ENCODE assay signal across 30 cellular contexts in the genomic region with DNA sequence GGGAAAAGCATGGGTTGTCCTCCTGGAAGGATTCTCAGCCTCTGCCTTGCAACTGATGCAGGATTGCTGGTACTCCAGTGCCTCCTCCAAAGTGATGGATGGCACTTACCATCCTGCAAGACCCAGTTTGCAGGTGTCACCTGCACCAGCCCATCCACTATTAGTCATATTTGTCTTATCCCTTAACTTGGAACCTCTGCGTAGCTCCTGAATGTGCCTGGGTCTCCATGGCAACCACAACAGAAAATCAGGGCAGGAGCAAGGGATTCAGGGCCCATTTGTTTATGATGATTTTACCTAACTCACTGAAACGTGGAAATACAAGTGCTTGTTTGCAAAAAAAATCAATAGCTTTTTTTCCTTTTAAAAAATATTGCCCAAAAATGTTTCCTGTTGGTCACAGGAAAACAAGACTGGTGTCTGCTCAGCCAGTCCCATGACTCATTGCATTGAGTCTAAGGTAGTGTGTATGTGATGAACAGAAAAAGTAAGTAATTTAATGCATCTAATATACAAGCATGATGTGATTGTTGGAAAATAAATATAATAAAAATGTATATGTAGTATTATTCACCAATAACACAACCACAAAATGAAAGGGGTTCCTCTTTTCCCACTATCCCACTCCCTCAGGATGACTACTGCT.
"Had no signal": no experiment of that assay in that cellular context is flagged by ENCODE, and none has a peak within 500 bp of the region (broad histone marks: within the 10 kb centered on the region; RNA-seq: fewer than 3 reads in every experiment).

No MANE protein-coding gene starts in this region.

- ATAC-seq: left lung; lower lobe of right lung; naive thymus-derived CD8-positive, alpha-beta T cell; psoas muscle; stimulated activated memory B cell treated with anti-CD40 and anti-IgM and Interleukin-4, amounts not matched to agents 10 μg/mL and 1 μg/mL and 100 μg/mL, for 72 hours; stimulated activated naive CD8-positive, alpha-beta T cell treated with anti-CD3 and anti-CD28 coated beads, Interleukin-15, amount 100 ng/mL, for 72 hours had no signal

- H3K4me3 ChIP-seq: ascending aorta, coronary artery, dorsolateral prefrontal cortex, esophagus muscularis mucosa, left lung, lower lobe of right lung, neural progenitor cell, psoas muscle, smooth muscle cell, tibial artery had no signal

- H3K27me3 ChIP-seq: ascending aorta, dorsolateral prefrontal cortex, esophagus muscularis mucosa, left lung, neural progenitor cell, tibial artery had no signal

- H3K36me3 ChIP-seq: ascending aorta, esophagus muscularis mucosa, left lung, lower lobe of right lung, neural progenitor cell, tibial artery had no signal

- FAIRE-seq: TTC549 had no signal

- DNase-seq: activated CD4-positive, alpha-beta memory T cell treated with anti-CD3 and anti-CD28 coated beads for 36 hours; activated CD4-positive, alpha-beta T cell treated with anti-CD3 and anti-CD28 coated beads for 48 hours; activated CD8-positive, alpha-beta memory T cell treated with anti-CD3 and anti-CD28 coated beads, Interleukin-2, amount 50 U/mL, for 4 hours; activated effector memory CD4-positive, alpha-beta T cell treated with anti-CD3 and anti-CD28 coated beads, Interleukin-2, amount 50 U/mL, for 16 hours; activated naive CD4-positive, alpha-beta T cell treated with anti-CD3 and anti-CD28 coated beads, Interleukin-2, amount 10 ng/mL, durations not matched to agents 7 days and 5 days; activated naive CD8-positive, alpha-beta T cell treated with anti-CD3 and anti-CD28 coated beads, Interleukin-2, amount 10 ng/mL, durations not matched to agents 7 days and 5 days; activated T-cell treated with anti-CD3 and anti-CD28 coated beads, Interleukin-2, amount 50 U/mL, for 1 hour; dorsolateral prefrontal cortex; effector memory CD4-positive, alpha-beta T cell; foreskin melanocyte; left lung; lower lobe of right lung; mesenchymal stem cell; naive thymus-derived CD8-positive, alpha-beta T cell; occipital lobe; psoas muscle; stimulated activated CD4-positive, alpha-beta T cell treated with anti-CD3 and anti-CD28 coated beads, Interleukin-1b, Interleukin-23, amount 100 ng/mL, for 48 hours; stimulated activated CD4-positive, alpha-beta T cell treated with anti-CD3 and anti-CD28 coated beads, Interleukin-4, amount 100 ng/mL, for 4 hours; stimulated activated CD8-positive, alpha-beta memory T cell treated with anti-CD3 and anti-CD28 coated beads, Interleukin-4, amount 100 ng/mL, for 48 hours; stimulated activated naive CD8-positive, alpha-beta T cell treated with anti-CD3 and anti-CD28 coated beads, Interleukin-15, amount 100 ng/mL, for 72 hours; substantia nigra; T-helper 9 cell; tibial artery had no signal
